ENCODE assay signal across 16 cellular contexts in the genomic region with DNA sequence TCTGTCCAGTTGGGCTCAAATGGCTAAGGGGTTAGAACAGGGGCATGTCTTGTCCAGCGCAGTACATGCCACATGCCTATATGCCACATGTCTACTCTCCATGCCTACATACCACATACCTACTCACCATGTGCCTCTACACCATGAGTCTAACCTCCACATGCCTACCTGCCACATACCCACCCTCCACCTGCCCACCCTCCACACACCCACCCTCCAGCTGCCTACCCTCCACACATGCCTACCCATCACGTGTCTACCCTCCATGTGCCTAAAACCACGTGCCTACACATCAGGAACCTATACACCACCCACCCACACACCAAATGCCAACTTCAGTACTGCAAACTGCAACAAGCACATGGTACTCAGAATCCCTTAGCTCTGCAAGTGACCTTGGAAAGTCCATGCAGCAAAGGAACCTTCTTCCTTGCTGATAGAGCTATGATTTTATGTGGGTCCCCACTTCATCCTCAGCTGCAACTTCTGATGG.
A peak's percentile ranks its signal among the peaks of the same experiment; 100 is the strongest.
DNase-seq lines count a peak whose midpoint lies in the region; ATAC-seq, FAIRE-seq and TF ChIP-seq lines count a peak whose summit lies in the region.
"Had no signal": no experiment of that assay in that cellular context is flagged by ENCODE, and none has a peak within 500 bp of the region (broad histone marks: within the 10 kb centered on the region; RNA-seq: fewer than 3 reads in every experiment).

No MANE protein-coding gene starts in this region.

- no TSS peak for BruUV-seq in HepG2 (replicated peaks; lab: Mats Ljungman, UMichigan)

- H3K9me3 ChIP-seq in HepG2 (ENCODE audit: low read length) (no peaks in the 10 kb centered on the region), right lobe of liver (no peaks in the 10 kb centered on the region), H9 (ENCODE audit: control insufficient read depth, low read depth, low read length) (no peaks in the 10 kb centered on the region)

- no peaks in the 10 kb centered on the region for H3K23me2 ChIP-seq in H9 (ENCODE audit: insufficient read length, low read depth, low read length, poor library complexity, severe bottlenecking)

- no peak overlapping the region for H3K23ac ChIP-seq in H9 (ENCODE audit: insufficient read length, low read depth, low read length)

- in situ Hi-C loops in HepG2 (cut with HindIII; ENCODE audit: extremely low pct_ligation_motif_present, low pct_unique_long_range_greater_than_20kb) = loop anchor here (10.0 kb wide), 1 partner anchor 59 kb away; no protein-coding TSS in a partner anchor

- H3K56ac ChIP-seq in H9 (ENCODE audit: insufficient read length, low read depth, low read length) = no peak overlapping the region

- H4K20me1 ChIP-seq in HepG2 (ENCODE audit: insufficient read depth, low read length) (no peaks in the 10 kb centered on the region), H9 (ENCODE audit: control insufficient read depth, insufficient read depth, insufficient read length) (no peaks in the 10 kb centered on the region), GM23338 (replicated peaks; ENCODE audit: insufficient read depth) (no peaks in the 10 kb centered on the region)
- H4K20me1 ChIP-seq: BLaER1 treated with 17β-estradiol and CSF1 and Interleukin-3, amounts not matched to agents 10 nM and 100 nM had no signal

- 8% methylated on average over 3 of the region's 3 CpGs for WGBS in HepG2 (ENCODE audit: low lambda C conversion rate)
- 75% methylated on average over 2 of the region's 3 CpGs for whole genome bisulfite sequencing in right lobe of liver (ENCODE audit: insufficient coverage, low coverage, low lambda C conversion rate, missing lambda C conversion rate)
- WGBS in H9 (ENCODE audit: extremely low coverage, insufficient read length, low lambda C conversion rate) = no CpG with 5 or more reads among the region's 3 CpGs

- H2AK5ac ChIP-seq in H9 (ENCODE audit: insufficient read length, low read length) = no peak overlapping the region

- no peak overlapping the region for H4K8ac ChIP-seq in H9 (replicated peaks; ENCODE audit: insufficient read length, low read depth, low read length)

- no peaks in the 10 kb centered on the region for H3K79me1 ChIP-seq in H9 (ENCODE audit: insufficient read depth, low read depth, low read length, poor library complexity, severe bottlenecking)

- no peak overlapping the region for H4K91ac ChIP-seq in H9 (ENCODE audit: insufficient read length, low read depth, low read length)

- H3K9ac ChIP-seq in HepG2 (ENCODE audit: insufficient read depth, low read depth, low read length) = no peak overlapping the region
- H3K9ac ChIP-seq in H9 (ENCODE audit: extremely low read depth, insufficient read length, low read length) = no peak overlapping the region
- H3K9ac ChIP-seq: BLaER1 treated with 17β-estradiol and CSF1 and Interleukin-3, amounts not matched to agents 10 nM and 100 nM; GM23248 had no signal

- no peak overlapping the region for H2BK120ac ChIP-seq in H9 (ENCODE audit: low read depth, low read length, poor library complexity, severe bottlenecking)

- no peaks in the 10 kb centered on the region for H3K36me3 Mint-ChIP-seq in H9 (ENCODE audit: insufficient read depth in 1 of 3, low read depth in 3 of 3)
- no peaks in the 10 kb centered on the region for H3K36me3 Mint-ChIP-seq in GM23338 (ENCODE audit: low read depth)
- H3K36me3 Mint-ChIP-seq: CD8-positive, alpha-beta T cell had no signal

- H3F3A ChIP-seq in GM23338 (replicated peaks; ENCODE audit: low read depth) = no peaks in the 10 kb centered on the region

- H3K79me2 ChIP-seq in HepG2 (ENCODE audit: insufficient read depth, low read length) (no peaks in the 10 kb centered on the region), H9 (ENCODE audit: insufficient read depth, low read length) (no peaks in the 10 kb centered on the region), GM23338 (replicated peaks; ENCODE audit: insufficient read depth) (no peaks in the 10 kb centered on the region)

- H3K27me3 ChIP-seq in HepG2 (ENCODE audit: control insufficient read depth in 1 of 2, insufficient read depth in 2 of 2, low read length in 2 of 2) (peaks cover 0 to 12% of the 10 kb centered on the region in 2 experiments; a peak in 1 of 5 replicates), right lobe of liver (no peaks in the 10 kb centered on the region), H9 (ENCODE audit: insufficient read depth, low read length) (no peaks in the 10 kb centered on the region), GM23338 (ENCODE audit: insufficient read depth) (no peaks in the 10 kb centered on the region)

- no peak overlapping the region for H2BK12ac ChIP-seq in H9 (ENCODE audit: insufficient read length, low read depth, low read length)

- peaks cover 0 to 3% of the 10 kb centered on the region in 2 experiments; a peak in 2 of 4 replicates for H3K4me1 Mint-ChIP-seq in H9
- peaks cover 3% of the 10 kb centered on the region; the same call in 1 of the 3 replicates for H3K4me1 Mint-ChIP-seq in GM23338
- H3K4me1 Mint-ChIP-seq: B cell had no signal

- H3T11ph ChIP-seq in H9 (ENCODE audit: low read length) = no peak overlapping the region

- POLR2A ChIA-PET in HepG2 (lab: Yijun Ruan, JAX) = no interaction called here

- no peak overlapping the region for H2BK15ac ChIP-seq in H9 (ENCODE audit: low read depth, low read length)

- no peak overlapping the region for H3K18ac ChIP-seq in H9 (ENCODE audit: insufficient read length, low read depth, low read length)

- H3K9me2 ChIP-seq in GM23338 (ENCODE audit: insufficient read depth) = peaks cover 16% of the 10 kb centered on the region; the same call in 1 of the 2 replicates

- no peak overlapping the region for H3K4me3 Mint-ChIP-seq in H9
- no peak overlapping the region for H3K4me3 Mint-ChIP-seq in GM23338
- H3K4me3 Mint-ChIP-seq: B cell; CD8-positive, alpha-beta T cell had no signal

- no peak for FAIRE-seq in HepG2 (lab: Jason Lieb, UNC)
- FAIRE-seq in urothelium cell line (lab: Jason Lieb, UNC) = peak; percentile 59
- FAIRE-seq: GM18507 had no signal

- H3K27ac ChIP-seq in HepG2 (ENCODE audit: extremely low read length, insufficient read depth, low read length) (no peak overlapping the region), right lobe of liver (no peak overlapping the region), H9 (ENCODE audit: insufficient read length, low read depth, low read length) (no peak overlapping the region), GM23338 (ENCODE audit: low read depth) (no peak overlapping the region)
- H3K27ac ChIP-seq: BLaER1 treated with 17β-estradiol and CSF1 and Interleukin-3, amounts not matched to agents 10 nM and 100 nM; GM23248 had no signal

- no peak overlapping the region for H3K14ac ChIP-seq in H9 (ENCODE audit: insufficient read depth, low read length)

- TF ChIP-seq RAD21 in HepG2 (CRISPR knock-in tag; IDR thresholded peaks at IDR 0.05) = no peak

- intact Hi-C loops in HepG2 (cut with micrococcal nuclease; ENCODE audit: unreplicated experiment) (no loop called here), right lobe of liver (cut with DNase I) (no loop called here)

- no peaks in the 10 kb centered on the region for H3K9me3 Mint-ChIP-seq in H9
- 0 out of 3 replicates have a peak, but pooled peaks cover 2% of the 10 kb centered on the region for H3K9me3 Mint-ChIP-seq in GM23338
- H3K9me3 Mint-ChIP-seq: CD8-positive, alpha-beta T cell had no signal

- DNase-seq in HepG2 (ENCODE audit: low spot score) (no peak), right lobe of liver (no peak), H9 (peak; percentile 12), islet precursor cell (peak; percentile 12), urothelium cell line (ENCODE audit: low spot score) (no peak), NCI-H510A (lab: John Stamatoyannopoulos, UW) (no peak), GM23338 (ENCODE audit: low spot score) (no peak)
- DNase-seq: Calu3; CD8-positive, alpha-beta T cell; DMS79 treated with DMSO at 0.1 percent for 48 hours; GF-D8; GM23248; H7 had no signal

- H3K36me3 ChIP-seq in HepG2 (replicated peaks in 1 of 2; ENCODE audit: control insufficient read depth in 1 of 2, insufficient read depth in 2 of 2, low read length in 2 of 2) = no peaks in the 10 kb centered on the region
- no peaks in the 10 kb centered on the region for H3K36me3 ChIP-seq in right lobe of liver
- H3K36me3 ChIP-seq in GM23338 (ENCODE audit: insufficient read depth) = no peaks in the 10 kb centered on the region
- H3K36me3 ChIP-seq: BLaER1 treated with 17β-estradiol and CSF1 and Interleukin-3, amounts not matched to agents 10 nM and 100 nM had no signal

- H3K4me2 ChIP-seq in HepG2 (ENCODE audit: low read depth, low read length) = no peak overlapping the region
- no peak overlapping the region for H3K4me2 ChIP-seq in H9 (ENCODE audit: insufficient read depth, insufficient read length, low read length)
- H3K4me2 ChIP-seq in GM23338 = no peak overlapping the region
- H3K4me2 ChIP-seq: BLaER1 treated with 17β-estradiol and CSF1 and Interleukin-3, amounts not matched to agents 10 nM and 100 nM had no signal

- H3K4me3 ChIP-seq in HepG2 (replicated peaks in 1 of 3; ENCODE audit: insufficient read depth in 1 of 3, low read depth in 2 of 3, low read length in 3 of 3) (no peak overlapping the region), right lobe of liver (no peak overlapping the region), GM23338 (no peak overlapping the region)
- H3K4me3 ChIP-seq: BLaER1 treated with 17β-estradiol and CSF1 and Interleukin-3, amounts not matched to agents 10 nM and 100 nM; GM23248 had no signal

- CTCF ChIA-PET in HepG2 (lab: Yijun Ruan, JAX; ENCODE audit: low intra/inter-chr PET ratio, low total read pairs) = no interaction called here

- H2BK20ac ChIP-seq in H9 (ENCODE audit: low read depth, low read length, poor library complexity, severe bottlenecking) = no peak overlapping the region

- peak overlapping the region in 1 of 3 experiments; percentile 67; a peak in 1 of 7 replicates for H3K27ac Mint-ChIP-seq in H9
- H3K27ac Mint-ChIP-seq in GM23338 = no peak overlapping the region
- H3K27ac Mint-ChIP-seq: B cell; CD8-positive, alpha-beta T cell had no signal

- TF ChIP-seq POLR2A in HepG2 (IDR thresholded peaks at IDR 0.05; ENCODE audit: insufficient read depth in 1 of 2, low read depth in 2 of 2, low read length in 2 of 2) = no peak
- TF ChIP-seq POLR2A in right lobe of liver (IDR thresholded peaks at IDR 0.05) = no peak

- TF ChIP-seq CTCF in HepG2 (CRISPR knock-in tag; IDR thresholded peaks at IDR 0.05) = no peak
- no peak for TF ChIP-seq CTCF in right lobe of liver (IDR thresholded peaks at IDR 0.05)
- no peak for TF ChIP-seq CTCF in H9 (conservative IDR thresholded peaks at IDR 0.05)
- no peak for TF ChIP-seq CTCF in GM23338 (conservative IDR thresholded peaks at IDR 0.05; ENCODE audit: low read depth in 2 of 2)

- H3K4me1 ChIP-seq in HepG2 (ENCODE audit: insufficient read depth, low read length) (no peaks in the 10 kb centered on the region), right lobe of liver (no peaks in the 10 kb centered on the region), H9 (ENCODE audit: insufficient read depth, low read length) (no peaks in the 10 kb centered on the region), GM23338 (ENCODE audit: insufficient read depth) (no peaks in the 10 kb centered on the region)

- no peak overlapping the region for H2BK5ac ChIP-seq in H9 (ENCODE audit: insufficient read length, low read length)

- H3K4ac ChIP-seq in H9 (ENCODE audit: low read depth, low read length) = no peak overlapping the region

- H4K5ac ChIP-seq in H9 (ENCODE audit: insufficient read length, low read depth, low read length) = no peak overlapping the region

- H3K27me3 Mint-ChIP-seq in H9 (ENCODE audit: low read depth) = peaks cover 2% of the 10 kb centered on the region; the same call in 1 of the 2 replicates
- peaks cover 2% of the 10 kb centered on the region for H3K27me3 Mint-ChIP-seq in GM23338 (ENCODE audit: insufficient read depth, low read depth, poor library complexity)

- H2AFZ ChIP-seq in HepG2 (ENCODE audit: low read length) (no peak overlapping the region), H9 (ENCODE audit: low read length) (no peak overlapping the region), GM23338 (no peak overlapping the region)
- H2AFZ ChIP-seq: GM23248 had no signal

- ATAC-seq in HepG2 (no peak), right lobe of liver (no peak), GM23338 (no peak)
- ATAC-seq: CD8-positive, alpha-beta T cell had no signal

- no peak for TF ChIP-seq EP300 in HepG2 (IDR thresholded peaks at IDR 0.05; ENCODE audit: low read depth in 2 of 2, low read length in 2 of 2)
- no peak for TF ChIP-seq EP300 in HepG2 (CRISPR knock-in tag; IDR thresholded peaks at IDR 0.05; ENCODE audit: borderline replicate concordance)

Comparison
In these comparisons a context has a peak if more than half of its experiments do, and no peak if none do; other contexts are left out.
1. DNase-seq: peak in H9 (single experiment) and islet precursor cell (single experiment); none in HepG2 (single experiment), right lobe of liver (0 of 3), urothelium cell line (single experiment), NCI-H510A (single experiment) and GM23338 (single experiment).